In the genomic region with DNA sequence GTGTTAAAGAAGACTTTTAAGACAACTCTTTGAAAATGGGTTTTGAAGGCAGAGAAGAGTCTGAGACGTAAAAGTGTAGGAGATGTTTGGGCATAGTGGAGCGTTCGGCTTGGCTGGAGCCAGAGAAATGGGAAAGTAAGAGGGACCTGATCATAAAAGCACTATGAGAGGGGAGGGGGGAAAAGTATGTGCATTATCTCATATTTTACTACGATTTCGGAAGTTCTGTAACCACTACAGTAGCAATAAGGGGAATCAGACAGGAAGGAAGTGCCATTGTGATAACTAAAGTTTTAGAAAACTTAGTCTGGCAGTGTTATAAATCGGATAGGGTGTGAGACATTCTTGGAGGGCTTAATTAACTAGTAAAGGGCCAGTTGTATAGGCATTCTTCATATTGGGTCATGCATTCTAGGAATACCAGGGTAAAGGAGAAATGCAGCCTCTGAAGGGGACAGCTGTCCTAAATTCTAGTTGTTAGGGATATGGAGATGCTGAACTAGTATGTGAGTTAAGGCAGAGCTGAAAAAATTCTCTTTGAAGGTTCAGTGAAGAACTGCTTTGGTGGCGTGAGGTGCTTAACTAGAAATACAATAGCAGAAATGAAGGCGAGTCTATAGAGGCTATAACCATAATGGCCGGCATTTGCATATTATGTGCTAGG, we compare ENCODE assay signal across 9 cellular contexts.
DNase-seq lines count a peak whose midpoint lies in the region; ATAC-seq lines count a peak whose summit lies in the region.
"Had no signal": no experiment of that assay in that cellular context is flagged by ENCODE, and none has a peak within 500 bp of the region (broad histone marks: within the 10 kb centered on the region; RNA-seq: fewer than 3 reads in every experiment).

No MANE protein-coding gene starts in this region.

- H3K9ac ChIP-seq in BLaER1, result no peak overlapping the region
- peak overlapping the region; percentile 54 to 64 for H3K9ac ChIP-seq in duodenal mucosa (ENCODE audit: low read depth in 1 of 2, low read length in 2 of 2)

- no peaks in the 10 kb centered on the region for H3K27me3 ChIP-seq in BLaER1
- H3K27me3 ChIP-seq in duodenal mucosa (ENCODE audit: control insufficient read depth in 1 of 2, insufficient read depth in 2 of 2, low read length in 2 of 2), result no peaks in the 10 kb centered on the region
- no peaks in the 10 kb centered on the region for H3K27me3 ChIP-seq in neuron (ENCODE audit: insufficient read depth, low read length)

- peak overlapping the region; percentile 43 for H3K4me2 ChIP-seq in BLaER1

- DNase-seq in KBM-7, result peak; percentile 25
- no peak for DNase-seq in nucleus accumbens (lab: John Stamatoyannopoulos, UW)
- DNase-seq in effector CD4-positive, alpha-beta T cell, result no peak
- DNase-seq in epidermal melanocyte (ENCODE audit: insufficient read length, low spot score), result no peak

- H3K9me3 ChIP-seq in BLaER1 (peaks cover 8% of the 10 kb centered on the region), duodenal mucosa (ENCODE audit: control insufficient read depth in 1 of 2, low read length in 2 of 2) (no peaks in the 10 kb centered on the region), neuron (ENCODE audit: low read length) (no peaks in the 10 kb centered on the region)

- ATAC-seq in HG03045 (IDR thresholded peaks at IDR 0.05; ENCODE audit: unreplicated experiment), result no peak

- H2AFZ ChIP-seq in neuron (ENCODE audit: low read depth, low read length), result peak overlapping the region; percentile 89

- H3K27ac ChIP-seq in BLaER1 (no peak overlapping the region), duodenal mucosa (ENCODE audit: low read depth, low read length) (no peak overlapping the region)
- H3K27ac ChIP-seq: epithelial cell of prostate had no signal

- H3K4me1 ChIP-seq in BLaER1 (peaks cover 20% of the 10 kb centered on the region), duodenal mucosa (ENCODE audit: control insufficient read depth in 1 of 2, insufficient read depth in 2 of 2, low read length in 2 of 2) (peaks cover 0 to 3% of the 10 kb centered on the region in 2 donors), neuron (ENCODE audit: insufficient read depth, low read length) (peaks cover 16% of the 10 kb centered on the region)

- in situ Hi-C loops in KBM-7 (cut with MboI; ENCODE audit: low pct_unique_long_range_greater_than_20kb, low sequenced_read_pairs), result no loop called here

- H4K20me1 ChIP-seq in BLaER1, result no peaks in the 10 kb centered on the region

- H3K36me3 ChIP-seq in BLaER1 (no peaks in the 10 kb centered on the region), duodenal mucosa (ENCODE audit: control insufficient read depth in 1 of 2, insufficient read depth in 2 of 2, low read length in 2 of 2) (no peaks in the 10 kb centered on the region), neuron (ENCODE audit: insufficient read depth, low read length) (no peaks in the 10 kb centered on the region)

- H3K4me3 ChIP-seq in BLaER1 (no peak overlapping the region), duodenal mucosa (ENCODE audit: low read depth in 1 of 2, low read length in 2 of 2) (peak overlapping the region; percentile 79 to 93), neuron (ENCODE audit: low read length) (peak overlapping the region; percentile 76)
